In the genomic region with DNA sequence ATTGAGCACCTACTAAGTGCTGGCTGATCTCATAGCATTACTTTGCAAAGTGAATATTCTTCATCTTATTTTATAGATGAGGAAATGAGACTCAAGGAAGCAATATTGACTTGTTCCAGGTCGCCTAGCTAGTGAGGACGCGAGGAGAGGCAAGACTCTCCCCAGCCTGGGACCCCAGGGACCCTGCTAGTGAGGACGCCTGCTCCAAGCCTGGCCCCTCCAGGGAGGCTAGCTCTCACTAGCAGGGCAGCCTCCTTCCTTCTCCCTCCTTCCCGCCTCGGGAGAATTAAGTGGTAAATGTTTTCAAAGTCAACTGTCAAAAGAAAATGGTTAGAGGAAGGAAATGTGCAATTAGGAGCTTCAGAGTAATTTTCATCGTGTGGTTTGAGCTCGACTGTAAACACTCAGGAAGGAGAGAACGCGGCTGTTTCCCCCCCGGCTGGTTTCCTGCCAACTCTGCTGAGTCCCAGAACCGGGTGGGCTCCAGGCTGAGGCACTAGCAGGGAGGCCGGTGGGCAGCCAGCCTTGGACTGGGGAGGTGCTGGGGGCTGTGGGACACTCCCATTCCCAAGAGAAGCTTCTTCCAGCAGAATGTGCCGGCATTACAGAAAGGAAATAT, we compare ENCODE assay signal across 13 cellular contexts. TPM values are rescaled to one million over a fixed set of nuclear protein-coding genes. Genes with fewer than 3 reads are reported as not detected.
DNase-seq lines count a peak whose midpoint lies in the region; ATAC-seq and TF ChIP-seq lines count a peak whose summit lies in the region.
"Had no signal": no experiment of that assay in that cellular context is flagged by ENCODE, and none has a peak within 500 bp of the region (broad histone marks: within the 10 kb centered on the region; RNA-seq: fewer than 3 reads in every experiment).

No MANE protein-coding gene starts in this region.

- H3K4me1 ChIP-seq in BLaER1: peaks cover 66% of the 10 kb centered on the region
- H3K4me1 ChIP-seq in thyroid gland: peaks cover 0 to 13% of the 10 kb centered on the region in 2 donors

- peak overlapping the region; percentile 68; the same call in 1 of the 2 replicates for H3K9ac ChIP-seq in BLaER1
- H3K9ac ChIP-seq: SK-N-SH had no signal

- H3K36me3 Mint-ChIP-seq in immature natural killer cell: no peaks in the 10 kb centered on the region
- H3K36me3 Mint-ChIP-seq: type B pancreatic cell had no signal

- peaks cover 1 to 12% (median 5%) of the 10 kb centered on the region in 3 donors for H3K27me3 Mint-ChIP-seq in immature natural killer cell (ENCODE audit: low read depth in 3 of 3)

- WGBS in thyroid gland, 2 donors: 34 to 41% methylated on average over 14 of the region's 14 CpGs

- no peak for TF ChIP-seq CTCF in thyroid gland (IDR thresholded peaks at IDR 0.05)

- no peaks in the 10 kb centered on the region for H3K27me3 ChIP-seq in BLaER1
- no peaks in the 10 kb centered on the region for H3K27me3 ChIP-seq in thyroid gland

- peak overlapping the region in 4 of 6 donors; percentile 46 to 76 (median 66) for H3K27ac Mint-ChIP-seq in immature natural killer cell
- H3K27ac Mint-ChIP-seq: type B pancreatic cell had no signal

- H3K4me1 Mint-ChIP-seq in immature natural killer cell: peaks cover 17 to 19% of the 10 kb centered on the region in 2 donors

- TF ChIP-seq POLR2A in thyroid gland (IDR thresholded peaks at IDR 0.05): no peak

- H3K4me3 ChIP-seq in BLaER1 (peak overlapping the region; percentile 11; the same call in 1 of the 2 replicates), thyroid gland (replicated peaks in 1 of 3) (no peak overlapping the region)
- H3K4me3 ChIP-seq: esophagus muscularis mucosa had no signal

- peak overlapping the region; percentile 89 for H3K4me2 ChIP-seq in BLaER1
- H3K4me2 ChIP-seq: SK-N-SH had no signal

- peak; percentile 95 for DNase-seq in KBM-7
- peak; percentile 83 for DNase-seq in UCSD-AML1 (lab: John Stamatoyannopoulos, UW; ENCODE audit: unreplicated experiment)
- no peak for DNase-seq in immature natural killer cell
- DNase-seq in thyroid gland: no peak
- no peak for DNase-seq in DMS114 treated with DMSO at 0.1 percent for 48 hours (lab: John Stamatoyannopoulos, UW; ENCODE audit: unreplicated experiment)
- DNase-seq: Calu3, NCI-H1417 treated with DMSO at 0.1 percent for 48 hours, SK-N-SH had no signal

- intact Hi-C loops in thyroid gland (cut with DNase I): no loop called here

- in situ Hi-C loops in KBM-7 (cut with MboI; ENCODE audit: low pct_unique_long_range_greater_than_20kb, low sequenced_read_pairs): no loop called here

- H3K9me3 ChIP-seq in BLaER1: 0 out of 2 replicates have a peak, but pooled peaks cover 3% of the 10 kb centered on the region
- no peaks in the 10 kb centered on the region for H3K9me3 ChIP-seq in thyroid gland
- H3K9me3 ChIP-seq: SK-N-SH had no signal

- ATAC-seq in HG03159 (IDR thresholded peaks at IDR 0.05; ENCODE audit: unreplicated experiment): no peak
- ATAC-seq in GM21786 (IDR thresholded peaks at IDR 0.05; ENCODE audit: unreplicated experiment): no peak

- H3K4me3 Mint-ChIP-seq in immature natural killer cell: peak overlapping the region; percentile 61 to 81 (median 67)
- H3K4me3 Mint-ChIP-seq: type B pancreatic cell had no signal

- H3K36me3 ChIP-seq in BLaER1: no peaks in the 10 kb centered on the region
- no peaks in the 10 kb centered on the region for H3K36me3 ChIP-seq in thyroid gland
- H3K36me3 ChIP-seq: esophagus muscularis mucosa had no signal

- H3K27ac ChIP-seq in BLaER1 (peak overlapping the region; percentile 88), thyroid gland (no peak overlapping the region)
- H3K27ac ChIP-seq: esophagus muscularis mucosa had no signal

- peaks cover 0 to 3% (median 0%) of the 10 kb centered on the region in 6 donors for H3K9me3 Mint-ChIP-seq in immature natural killer cell
- H3K9me3 Mint-ChIP-seq: type B pancreatic cell had no signal

- H4K20me1 ChIP-seq in BLaER1: no peaks in the 10 kb centered on the region

RNA-seq across cellular contexts. Expression of gene MYEOV, which starts 17.9 kb away (rescaled TPM):
- polyA plus RNA-seq in immature natural killer cell: not detected
- total RNA-seq in thyroid gland: 1 to 10 TPM in 1 of 4 donors, under 1 TPM in 2, not detected in 1; 0.42 to 2.6 (median 0.68) TPM
- total RNA-seq: esophagus muscularis mucosa had no signal

Comparison
In these comparisons a context has a peak if more than half of its experiments do, and no peak if none do; other contexts are left out.
1. DNase-seq: peak in KBM-7 (single experiment) and UCSD-AML1 (single experiment); none in immature natural killer cell (0 of 3), thyroid gland (0 of 2) and DMS114 treated with DMSO at 0.1 percent for 48 hours (single experiment).